Comparison of ENCODE assay signal across 8 cellular contexts in genomic region chr17:6639651-6640535, GRCh38. TPM values are rescaled to one million over a fixed set of nuclear protein-coding genes. Genes with fewer than 3 reads are reported as not detected.
DNase-seq lines count a peak whose midpoint lies in the region; ATAC-seq, FAIRE-seq and TF ChIP-seq lines count a peak whose summit lies in the region.

No MANE protein-coding gene starts in this region.

- BruUV-seq in HCT116 (replicated peaks; lab: Mats Ljungman, UMichigan) (no TSS peak), PC-9 (replicated peaks; lab: Mats Ljungman, UMichigan) (no TSS peak), mammary epithelial cell (replicated peaks; lab: Mats Ljungman, UMichigan) (no TSS peak)

- H3K27me3 ChIP-seq in HCT116 (ENCODE audit: insufficient read depth, low read length) (no peaks in the 10 kb centered on the region), PC-9 (ENCODE audit: insufficient read depth, low read depth) (no peaks in the 10 kb centered on the region), mammary epithelial cell (ENCODE audit: insufficient read depth, low read length) (no peaks in the 10 kb centered on the region)

- H3K36me3 ChIP-seq in HCT116 (ENCODE audit: control insufficient read depth in 1 of 2, insufficient read depth in 2 of 2, low read length in 2 of 2) (peaks cover 12 to 20% of the 10 kb centered on the region in 2 experiments; a peak in 3 of 4 replicates), PC-9 (ENCODE audit: low read depth) (peaks cover 22% of the 10 kb centered on the region), mammary epithelial cell (ENCODE audit: insufficient read depth, low read length) (peaks cover 13% of the 10 kb centered on the region), kidney (ENCODE audit: control insufficient read depth in 1 of 2, insufficient read depth in 2 of 2, low read length in 2 of 2) (peaks cover 3 to 13% of the 10 kb centered on the region in 2 donors)

- H3K9me3 ChIP-seq in HCT116 (ENCODE audit: control insufficient read depth in 1 of 2, insufficient read depth in 1 of 2, low read depth in 1 of 2, low read length in 2 of 2) (no peaks in the 10 kb centered on the region), PC-9 (ENCODE audit: insufficient read depth, low read depth) (no peaks in the 10 kb centered on the region), mammary epithelial cell (replicated peaks; ENCODE audit: insufficient read depth, low read length) (no peaks in the 10 kb centered on the region), kidney (ENCODE audit: control insufficient read depth in 1 of 2, low read length in 2 of 2) (no peaks in the 10 kb centered on the region)

- H2AFZ ChIP-seq in HCT116 (ENCODE audit: low read depth, low read length, poor library complexity, severe bottlenecking) (no peak overlapping the region), PC-9 (peak overlapping the region; percentile 93), mammary epithelial cell (ENCODE audit: low read depth, low read length) (peak overlapping the region; percentile 98)

- intact Hi-C loops in HCT116 (cut with micrococcal nuclease), result loop anchor here (2.0 to 10.0 kb wide), 2 partner anchors 167 to 1055 kb away; partner anchors contain the start of gene NLRP1
- intact Hi-C loops in PC-9 (cut with micrococcal nuclease; ENCODE audit: unreplicated experiment), result loop anchor here (2.0 to 5.0 kb wide), 2 partner anchors 167 to 183 kb away; no protein-coding TSS in a partner anchor
- intact Hi-C loops in mammary epithelial cell (cut with micrococcal nuclease), result loop anchor here (1.0 to 10.0 kb wide), 3 partner anchors 73 to 805 kb away; no protein-coding TSS in a partner anchor
- intact Hi-C loops in kidney (cut with DNase I), result no loop called here

- peaks cover 41% of the 10 kb centered on the region for H3F3A ChIP-seq in PC-9 (ENCODE audit: insufficient read depth, low read depth)

- POLR2A ChIA-PET in HCT116 (lab: Charles Lee), result no interaction called here
- POLR2A ChIA-PET in PC-9 (lab: Charles Lee; ENCODE audit: unreplicated experiment), result interaction anchor here (0.6 to 0.8 kb wide), 5 partner anchors 8 to 1217 kb away, joined by 3 to 7 read pairs (median 5); no protein-coding TSS in a partner anchor

- FAIRE-seq in kidney (lab: Jason Lieb, UNC), result no peak

- TF ChIP-seq CTCF in HCT116 (IDR thresholded peaks at IDR 0.05 in 2 of 3, conservative IDR thresholded peaks at IDR 0.05 in 1 of 3; ENCODE audit: borderline replicate concordance in 1 of 3, insufficient read depth in 1 of 3, low read depth in 2 of 3, low read length in 2 of 3), result no peak
- no peak for TF ChIP-seq CTCF in PC-9 (conservative IDR thresholded peaks at IDR 0.05)
- no peak for TF ChIP-seq CTCF in mammary epithelial cell (conservative IDR thresholded peaks at IDR 0.05 in 1 of 2, IDR thresholded peaks at IDR 0.05 in 1 of 2; ENCODE audit: extremely low read depth in 1 of 2, insufficient read depth in 1 of 2, low read depth in 1 of 2, low read length in 2 of 2)
- no peak for TF ChIP-seq CTCF in kidney (IDR thresholded peaks at IDR 0.05; ENCODE audit: borderline replicate concordance, extremely low read depth, insufficient read depth)

- CTCF ChIA-PET in HCT116 (lab: Charles Lee), result interaction anchor here (1.2 kb wide), 1 partner anchor 271 kb away, joined by 3 read pairs; no protein-coding TSS in a partner anchor
- CTCF ChIA-PET in PC-9 (lab: Charles Lee), result no interaction called here
- CTCF ChIA-PET in mammary epithelial cell (lab: Charles Lee; ENCODE audit: low non-redundant PET), result no interaction called here

- ATAC-seq in HCT116, result peak; percentile 34

- H3K79me2 ChIP-seq in HCT116 (ENCODE audit: insufficient read depth, low read length) (peaks cover 57% of the 10 kb centered on the region), PC-9 (ENCODE audit: low read depth) (peaks cover 67% of the 10 kb centered on the region), mammary epithelial cell (ENCODE audit: insufficient read depth, low read length) (peaks cover 67% of the 10 kb centered on the region)

- no peak for TF ChIP-seq POLR2A in HCT116 (IDR thresholded peaks at IDR 0.05; ENCODE audit: borderline replicate concordance, extremely low read depth, insufficient read depth, insufficient read length)

- H4K20me1 ChIP-seq in HCT116 (ENCODE audit: insufficient read depth), result no peaks in the 10 kb centered on the region
- peaks cover 3% of the 10 kb centered on the region; the same call in 1 of the 2 replicates for H4K20me1 ChIP-seq in PC-9 (ENCODE audit: insufficient read depth)
- peaks cover 3% of the 10 kb centered on the region for H4K20me1 ChIP-seq in mammary epithelial cell (ENCODE audit: insufficient read depth, low read length)

- in situ Hi-C loops in mammary epithelial cell (cut with MboI; ENCODE audit: low sequenced_read_pairs in 2 of 2), result loop anchor here (10.0 kb wide), 2 partner anchors 85 to 165 kb away; partner anchors contain the start of gene PITPNM3 (in 1 of the 2)

- peak; percentile 27 for DNase-seq in DMS53 treated with DMSO at 0.1 percent for 48 hours (lab: John Stamatoyannopoulos, UW; ENCODE audit: unreplicated experiment)
- DNase-seq in HCT116 (ENCODE audit: low read depth, low spot score), result no peak
- peak in 1 of 2 experiments; percentile 41 for DNase-seq in PC-9
- peak; percentile 33 for DNase-seq in mammary epithelial cell
- peak; percentile 87 for DNase-seq in kidney
- peak; percentile 55 for DNase-seq in stimulated activated CD8-positive, alpha-beta memory T cell treated with anti-CD3 and anti-CD28 coated beads, Interleukin-4, amount 100 ng/mL, for 48 hours
- no peak for DNase-seq in T1000 (lab: John Stamatoyannopoulos, UW)
- DNase-seq in mucosa of gallbladder (ENCODE audit: low spot score), result no peak

- H3K27ac ChIP-seq in HCT116 (ENCODE audit: low read depth, low read length) (peak overlapping the region; percentile 94), PC-9 (peak overlapping the region; percentile 71), mammary epithelial cell (ENCODE audit: insufficient read depth, low read depth, low read length) (peak overlapping the region; percentile 87), kidney (ENCODE audit: low read depth in 2 of 2, low read length in 2 of 2) (peak overlapping the region in 1 of 2 donors; percentile 95)

- H3K4me3 ChIP-seq in HCT116 (replicated peaks in 1 of 2; ENCODE audit: low read depth in 1 of 2, low read length in 2 of 2) (peak overlapping the region; percentile 79 to 88), PC-9 (peak overlapping the region; percentile 81), mammary epithelial cell (replicated peaks in 1 of 3; ENCODE audit: insufficient read depth in 1 of 3, low read depth in 2 of 3, low read length in 3 of 3) (peak overlapping the region; percentile 66 to 97 (median 79)), kidney (ENCODE audit: low read length in 2 of 2) (peak overlapping the region; percentile 74 to 98)

- WGBS in mammary epithelial cell (ENCODE audit: low coverage, missing lambda C conversion rate), result no CpG with 5 or more reads among the region's 66 CpGs

- no peaks in the 10 kb centered on the region for H3K9me2 ChIP-seq in HCT116 (ENCODE audit: insufficient read depth)
- H3K9me2 ChIP-seq in PC-9 (ENCODE audit: insufficient read depth), result no peaks in the 10 kb centered on the region

- RAD21 ChIA-PET in HCT116 (lab: Charles Lee; ENCODE audit: low non-redundant PET in 1 of 2, low total read pairs in 2 of 2, uncharacterized antibody in 2 of 2, unreplicated experiment in 2 of 2), result no interaction called here

- peak overlapping the region; percentile 85 for H3K4me2 ChIP-seq in HCT116 (ENCODE audit: low read length)
- H3K4me2 ChIP-seq in PC-9, result peak overlapping the region; percentile 95
- H3K4me2 ChIP-seq in mammary epithelial cell (ENCODE audit: insufficient read depth, low read depth, low read length), result peak overlapping the region; percentile 91

- dilution Hi-C loops in mammary epithelial cell (cut with HindIII; ENCODE audit: low sequenced_read_pairs), result no loop called here

- H3K4me1 ChIP-seq in HCT116 (ENCODE audit: control insufficient read depth in 1 of 2, insufficient read depth in 2 of 2, low read length in 2 of 2), result peaks cover 13 to 29% of the 10 kb centered on the region in 2 experiments; a peak in 3 of 4 replicates
- H3K4me1 ChIP-seq in PC-9 (replicated peaks; ENCODE audit: insufficient read depth), result peaks cover 31% of the 10 kb centered on the region
- H3K4me1 ChIP-seq in mammary epithelial cell (ENCODE audit: insufficient read depth, low read length), result peaks cover 38% of the 10 kb centered on the region
- peaks cover 6 to 18% of the 10 kb centered on the region in 2 donors for H3K4me1 ChIP-seq in kidney (ENCODE audit: control insufficient read depth in 1 of 2, insufficient read depth in 1 of 2, low read depth in 1 of 2, low read length in 2 of 2)

- no peak for TF ChIP-seq RAD21 in HCT116 (IDR thresholded peaks at IDR 0.05; ENCODE audit: low read depth)

- peak overlapping the region; percentile 84 for H3K9ac ChIP-seq in HCT116 (ENCODE audit: low read length)
- peak overlapping the region; percentile 85 for H3K9ac ChIP-seq in mammary epithelial cell (ENCODE audit: insufficient read depth, low read length)
- peak overlapping the region in 1 of 2 donors; percentile 55 for H3K9ac ChIP-seq in kidney (ENCODE audit: low read length in 2 of 2)

RNA-seq across cellular contexts. Expression of gene KIAA0753, which starts 0.6 kb away (rescaled TPM):
- total RNA-seq in HCT116 (2021; ENCODE audit: unreplicated experiment) (18.3 TPM), PC-9 (2021) (34.1 and 47.0 TPM in 2 replicates), mammary epithelial cell (10 to 100 TPM; 23.2 to 25.2 TPM), kidney (21.8 TPM), mucosa of gallbladder (21.4 TPM)
- polyA plus RNA-seq in HCT116 (2012), result 8.0 and 8.2 TPM in 2 replicates
- polyA plus RNA-seq in mammary epithelial cell (3.6 TPM), kidney (ENCODE audit: insufficient read depth, low read depth, low replicate concordance) (4.2 TPM)
- 20.5 TPM for polyA minus RNA-seq in mammary epithelial cell

RNA-seq across cellular contexts. Expression of gene TXNDC17, which starts 1.0 kb away (rescaled TPM):
- total RNA-seq in HCT116 (2021; ENCODE audit: unreplicated experiment) (121 TPM), PC-9 (2021) (103 and 114 TPM in 2 replicates), mammary epithelial cell (100 to 1,000 TPM; 315 to 319 TPM), kidney (56.7 TPM), mucosa of gallbladder (101 TPM)
- 194 and 203 TPM in 2 replicates for polyA plus RNA-seq in HCT116 (2012)
- polyA plus RNA-seq in mammary epithelial cell (1,296 TPM), kidney (ENCODE audit: insufficient read depth, low read depth, low replicate concordance) (394 TPM)
- polyA minus RNA-seq in mammary epithelial cell, result 208 TPM

RNA-seq across cellular contexts. Expression of gene MED31, which starts 11.5 kb away (rescaled TPM):
- total RNA-seq in HCT116 (2021; ENCODE audit: unreplicated experiment), result 20.3 TPM
- polyA plus RNA-seq in HCT116 (2012), result 11.8 and 13.2 TPM in 2 replicates
- total RNA-seq in PC-9 (2021), result 19.2 and 41.4 TPM in 2 replicates
- total RNA-seq in mammary epithelial cell, result 10 to 100 TPM in 1 of 2 donors, 1 to 10 TPM in 1; 8.3 to 21.0 TPM
- polyA plus RNA-seq in mammary epithelial cell, result 21.7 TPM
- polyA minus RNA-seq in mammary epithelial cell, result 16.2 TPM
- 15.9 TPM for total RNA-seq in kidney
- 21.0 TPM for polyA plus RNA-seq in kidney (ENCODE audit: insufficient read depth, low read depth, low replicate concordance)
- total RNA-seq in mucosa of gallbladder, result 16.9 TPM

RNA-seq across cellular contexts. Expression of gene C17orf100, which starts 11.7 kb away (rescaled TPM):
- 0.76 TPM for total RNA-seq in HCT116 (2021; ENCODE audit: unreplicated experiment)
- polyA plus RNA-seq in HCT116 (2012), result 1.2 and 2.0 TPM in 2 replicates
- total RNA-seq in PC-9 (2021), result 2.3 and 4.4 TPM in 2 replicates
- total RNA-seq in mammary epithelial cell, result 1 to 10 TPM in 1 of 2 donors, under 1 TPM in 1; 0.67 to 2.5 TPM
- 0.77 TPM for polyA plus RNA-seq in mammary epithelial cell
- not detected for polyA minus RNA-seq in mammary epithelial cell
- total RNA-seq in kidney, result 3.4 TPM
- 3.7 TPM for polyA plus RNA-seq in kidney (ENCODE audit: insufficient read depth, low read depth, low replicate concordance)
- 3.3 TPM for total RNA-seq in mucosa of gallbladder

Comparison
In these comparisons a context has a peak if more than half of its experiments do, and no peak if none do; other contexts are left out.
1. DNase-seq: peak in DMS53 treated with DMSO at 0.1 percent for 48 hours (single experiment), mammary epithelial cell (single experiment), kidney (single experiment) and stimulated activated CD8-positive, alpha-beta memory T cell treated with anti-CD3 and anti-CD28 coated beads, Interleukin-4, amount 100 ng/mL, for 48 hours (single experiment); none in HCT116 (single experiment), T1000 (single experiment) and mucosa of gallbladder (single experiment).
2. Peak in every context shown above with its lines, with median percentiles within 50 percentile points of each other: H3K4me2 ChIP-seq and H3K4me3 ChIP-seq.